ENCODE assay signal across 38 cellular contexts in genomic region chrX:30349946-30350345, GRCh38. TPM values are rescaled to one million over a fixed set of nuclear protein-coding genes. Genes with fewer than 3 reads are reported as not detected.
"Had no signal": no experiment of that assay in that cellular context is flagged by ENCODE, and none has a peak within 500 bp of the region (broad histone marks: within the 10 kb centered on the region; RNA-seq: fewer than 3 reads in every experiment).

No MANE protein-coding gene starts in this region.

- H3K9me3 ChIP-seq: MG63 had no signal

- H3K27me3 ChIP-seq: MG63 had no signal

- DNase-seq: Karpas-422, Kasumi-1, MG63, MM.1S, MV-4-11, NCI-H1048, NCI-H1092, NCI-H1092 treated with DMSO at 0.1 percent for 48 hours, NCI-H1105, NCI-H1105 treated with DMSO at 0.1 percent for 48 hours, NCI-H1417, NCI-H1417 treated with DMSO at 0.1 percent for 48 hours, NCI-H1436 treated with DMSO at 0.1 percent for 48 hours, NCI-H146, NCI-H1694, NCI-H1694 treated with DMSO at 0.1 percent for 48 hours, NCI-H187, NCI-H187 treated with DMSO at 0.1 percent for 48 hours, NCI-H1930, NCI-H2029, NCI-H2029 treated with DMSO at 0.1 percent for 48 hours, NCI-H2081, NCI-H2081 treated with DMSO at 0.1 percent for 48 hours, NCI-H2107, NCI-H2171, NCI-H2171 treated with DMSO at 0.1 percent for 48 hours, NCI-H2227 treated with DMSO at 0.1 percent for 48 hours, NCI-H226, NCI-H345, NCI-H446, NCI-H446 treated with DMSO at 0.1 percent for 48 hours, NCI-H510A, NCI-H510A treated with DMSO at 0.1 percent for 48 hours, NCI-H524, NCI-H524 treated with DMSO at 0.1 percent for 48 hours had no signal

- H3K36me3 ChIP-seq: MG63 had no signal

- H3K4me3 ChIP-seq: MG63 had no signal

RNA-seq across cellular contexts. Expression of gene NR0B1, which starts 40.8 kb away (rescaled TPM):
- total RNA-seq: LHCN-M2, M059J, MCF 10A had no signal
